Comparison of ENCODE assay signal across 1 cellular context in the genomic region with DNA sequence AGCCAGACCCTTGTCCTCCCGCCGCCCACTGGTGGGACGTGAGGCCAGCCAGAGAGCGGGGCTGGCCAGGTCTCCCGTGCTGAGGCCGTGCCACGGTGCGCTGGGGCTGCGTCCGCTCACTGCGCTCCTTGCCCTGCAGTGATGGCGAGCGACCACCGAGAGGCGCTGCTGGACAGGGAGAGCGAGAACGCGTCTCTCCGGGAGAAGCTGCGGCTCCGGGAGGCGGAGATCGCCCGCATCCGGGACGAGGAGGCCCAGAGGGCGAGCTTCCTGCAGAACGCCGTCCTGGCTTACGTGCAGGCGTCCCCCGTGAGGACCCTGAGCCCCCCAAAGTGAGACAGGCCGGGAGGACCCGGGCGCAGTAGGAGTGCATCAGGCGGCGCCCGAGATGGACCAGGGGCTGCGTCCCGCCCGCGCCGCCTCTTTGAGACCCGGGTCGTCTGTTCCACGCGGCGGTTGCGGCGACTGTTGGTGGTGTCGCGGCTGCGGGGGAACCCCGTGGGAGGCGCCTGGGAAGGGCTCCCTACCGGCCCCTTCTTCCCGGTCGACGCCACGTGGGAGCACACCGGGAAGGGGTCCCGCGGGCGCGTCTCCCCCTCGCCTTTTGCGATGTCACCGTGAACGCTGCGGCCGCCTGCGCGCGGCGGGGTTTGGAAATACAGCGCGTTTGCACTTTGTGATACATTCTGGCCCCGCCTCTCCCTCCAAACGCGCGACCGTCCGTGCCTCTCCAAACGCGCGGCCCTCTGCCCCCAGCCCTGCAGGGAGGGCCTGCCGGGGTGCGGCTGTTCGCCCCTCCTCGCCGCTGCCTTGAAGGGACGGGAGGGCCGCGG.
TF ChIP-seq lines count a peak whose summit lies in the region.

No MANE protein-coding gene starts in this region.

TF ChIP-seq in K562, 482 proteins besides CTCF, POLR2A, EP300 and RAD21 (continued from another document and continues in another):
- TF ChIP-seq SRSF1 (IDR thresholded peaks at IDR 0.05; ENCODE audit: low read depth, low read length) (0 out of 2 replicates have a peak, but pooled peaks have one; percentile 83), MEIS2 (IDR thresholded peaks at IDR 0.05; ENCODE audit: partially characterized antibody) (no peak), ZNF644 (tag; IDR thresholded peaks at IDR 0.05; ENCODE audit: low read depth) (no peak), SAP30 (IDR thresholded peaks at IDR 0.05; ENCODE audit: borderline replicate concordance, insufficient read depth, low read depth, low read length, poor library complexity, severe bottlenecking) (peak; percentile 89), MCM7 (IDR thresholded peaks at IDR 0.05) (no peak), ZNF143 (CRISPR knock-in tag; IDR thresholded peaks at IDR 0.05) (no peak; the same call in 1 of the 2 replicates), SRF (CRISPR knock-in tag; IDR thresholded peaks at IDR 0.05) (peak in 1 of 2 experiments; percentile 38; a peak in 2 of 4 replicates), GTF2E2 (tag; IDR thresholded peaks at IDR 0.05) (no peak), MCM5 (IDR thresholded peaks at IDR 0.05; ENCODE audit: low read depth) (no peak)
- TF ChIP-seq, protein P1, sequence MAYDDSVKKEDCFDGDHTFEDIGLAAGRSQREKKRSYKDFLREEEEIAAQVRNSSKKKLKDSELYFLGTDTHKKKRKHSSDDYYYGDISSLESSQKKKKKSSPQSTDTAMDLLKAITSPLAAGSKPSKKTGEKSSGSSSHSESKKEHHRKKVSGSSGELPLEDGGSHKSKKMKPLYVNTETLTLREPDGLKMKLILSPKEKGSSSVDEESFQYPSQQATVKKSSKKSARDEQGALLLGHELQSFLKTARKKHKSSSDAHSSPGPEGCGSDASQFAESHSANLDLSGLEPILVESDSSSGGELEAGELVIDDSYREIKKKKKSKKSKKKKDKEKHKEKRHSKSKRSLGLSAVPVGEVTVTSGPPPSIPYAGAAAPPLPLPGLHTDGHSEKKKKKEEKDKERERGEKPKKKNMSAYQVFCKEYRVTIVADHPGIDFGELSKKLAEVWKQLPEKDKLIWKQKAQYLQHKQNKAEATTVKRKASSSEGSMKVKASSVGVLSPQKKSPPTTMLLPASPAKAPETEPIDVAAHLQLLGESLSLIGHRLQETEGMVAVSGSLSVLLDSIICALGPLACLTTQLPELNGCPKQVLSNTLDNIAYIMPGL (CRISPR knock-in tag; IDR thresholded peaks at IDR 0.05): peak; percentile 54; the same call in 1 of the 2 replicates
- TF ChIP-seq, protein P2, sequence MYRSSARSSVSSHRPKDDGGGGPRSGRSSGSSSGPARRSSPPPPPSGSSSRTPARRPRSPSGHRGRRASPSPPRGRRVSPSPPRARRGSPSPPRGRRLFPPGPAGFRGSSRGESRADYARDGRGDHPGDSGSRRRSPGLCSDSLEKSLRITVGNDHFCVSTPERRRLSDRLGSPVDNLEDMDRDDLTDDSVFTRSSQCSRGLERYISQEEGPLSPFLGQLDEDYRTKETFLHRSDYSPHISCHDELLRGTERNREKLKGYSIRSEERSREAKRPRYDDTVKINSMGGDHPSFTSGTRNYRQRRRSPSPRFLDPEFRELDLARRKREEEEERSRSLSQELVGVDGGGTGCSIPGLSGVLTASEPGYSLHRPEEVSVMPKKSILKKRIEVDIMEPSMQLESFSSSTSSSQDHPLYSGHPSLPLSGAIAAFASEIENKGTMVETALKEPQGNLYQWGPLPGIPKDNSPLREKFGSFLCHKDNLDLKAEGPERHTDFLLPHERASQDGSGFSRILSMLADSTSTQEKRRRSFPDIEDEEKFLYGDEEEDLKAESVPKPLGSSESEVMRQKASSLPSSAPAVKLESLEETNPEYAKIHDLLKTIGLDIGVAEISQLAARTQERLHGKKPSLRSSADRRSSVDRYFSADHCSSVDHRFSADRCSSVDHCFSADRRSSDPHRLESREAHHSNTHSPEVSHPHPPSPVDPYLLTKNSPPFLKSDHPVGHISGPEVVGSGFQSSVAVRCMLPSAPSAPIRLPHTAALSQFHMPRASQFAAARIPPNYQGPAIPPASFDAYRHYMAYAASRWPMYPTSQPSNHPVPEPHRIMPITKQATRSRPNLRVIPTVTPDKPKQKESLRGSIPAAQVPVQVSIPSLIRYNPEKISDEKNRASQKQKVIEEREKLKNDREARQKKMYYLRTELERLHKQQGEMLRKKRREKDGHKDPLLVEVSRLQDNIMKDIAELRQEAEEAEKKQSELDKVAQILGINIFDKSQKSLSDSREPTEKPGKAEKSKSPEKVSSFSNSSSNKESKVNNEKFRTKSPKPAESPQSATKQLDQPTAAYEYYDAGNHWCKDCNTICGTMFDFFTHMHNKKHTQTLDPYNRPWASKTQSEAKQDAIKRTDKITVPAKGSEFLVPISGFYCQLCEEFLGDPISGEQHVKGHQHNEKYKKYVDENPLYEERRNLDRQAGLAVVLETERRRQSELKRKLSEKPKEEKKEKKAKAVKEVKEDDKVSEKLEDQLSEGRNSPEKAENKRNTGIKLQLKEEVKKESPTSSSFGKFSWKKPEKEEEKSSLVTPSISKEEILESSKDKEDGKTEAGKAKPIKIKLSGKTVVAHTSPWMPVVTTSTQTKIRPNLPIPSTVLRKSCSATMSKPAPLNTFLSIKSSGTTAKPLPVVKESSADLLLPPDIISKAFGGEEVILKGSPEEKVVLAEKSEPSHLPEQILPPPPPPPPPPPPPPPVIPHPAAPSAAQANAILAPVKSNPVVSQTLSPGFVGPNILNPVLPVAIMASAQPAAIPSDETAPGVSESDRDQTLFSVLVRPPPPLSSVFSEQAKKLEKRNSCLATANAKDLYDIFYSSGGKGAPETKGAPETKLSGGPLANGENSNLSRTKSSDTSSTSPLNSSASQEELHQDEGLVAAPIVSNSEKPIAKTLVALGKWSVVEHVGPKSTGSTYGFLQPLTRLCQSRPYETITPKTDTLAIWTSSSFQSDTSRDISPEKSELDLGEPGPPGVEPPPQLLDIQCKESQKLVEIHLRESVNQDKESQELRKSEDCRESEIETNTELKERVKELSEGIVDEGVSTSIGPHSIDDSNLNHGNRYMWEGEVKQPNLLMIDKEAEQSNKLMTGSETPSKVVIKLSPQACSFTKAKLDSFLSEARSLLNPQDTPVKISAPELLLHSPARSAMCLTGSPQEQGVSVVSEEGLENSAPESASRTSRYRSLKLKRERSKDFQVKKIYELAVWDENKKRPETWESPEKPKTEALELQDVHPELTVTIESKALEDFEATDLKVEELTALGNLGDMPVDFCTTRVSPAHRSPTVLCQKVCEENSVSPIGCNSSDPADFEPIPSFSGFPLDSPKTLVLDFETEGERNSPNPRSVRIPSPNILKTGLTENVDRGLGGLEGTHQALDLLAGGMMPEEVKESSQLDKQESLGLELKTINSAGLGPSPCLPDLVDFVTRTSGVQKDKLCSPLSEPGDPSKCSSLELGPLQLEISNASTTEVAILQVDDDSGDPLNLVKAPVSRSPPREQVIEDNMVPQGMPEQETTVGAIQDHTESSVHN (IDR thresholded peaks at IDR 0.05; ENCODE audit: borderline replicate concordance in 1 of 2, low read depth in 1 of 2): no peak
- TF ChIP-seq, protein P3, sequence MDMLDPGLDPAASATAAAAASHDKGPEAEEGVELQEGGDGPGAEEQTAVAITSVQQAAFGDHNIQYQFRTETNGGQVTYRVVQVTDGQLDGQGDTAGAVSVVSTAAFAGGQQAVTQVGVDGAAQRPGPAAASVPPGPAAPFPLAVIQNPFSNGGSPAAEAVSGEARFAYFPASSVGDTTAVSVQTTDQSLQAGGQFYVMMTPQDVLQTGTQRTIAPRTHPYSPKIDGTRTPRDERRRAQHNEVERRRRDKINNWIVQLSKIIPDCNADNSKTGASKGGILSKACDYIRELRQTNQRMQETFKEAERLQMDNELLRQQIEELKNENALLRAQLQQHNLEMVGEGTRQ (CRISPR knock-in tag; IDR thresholded peaks at IDR 0.05): no peak
- TF ChIP-seq, protein P4, sequence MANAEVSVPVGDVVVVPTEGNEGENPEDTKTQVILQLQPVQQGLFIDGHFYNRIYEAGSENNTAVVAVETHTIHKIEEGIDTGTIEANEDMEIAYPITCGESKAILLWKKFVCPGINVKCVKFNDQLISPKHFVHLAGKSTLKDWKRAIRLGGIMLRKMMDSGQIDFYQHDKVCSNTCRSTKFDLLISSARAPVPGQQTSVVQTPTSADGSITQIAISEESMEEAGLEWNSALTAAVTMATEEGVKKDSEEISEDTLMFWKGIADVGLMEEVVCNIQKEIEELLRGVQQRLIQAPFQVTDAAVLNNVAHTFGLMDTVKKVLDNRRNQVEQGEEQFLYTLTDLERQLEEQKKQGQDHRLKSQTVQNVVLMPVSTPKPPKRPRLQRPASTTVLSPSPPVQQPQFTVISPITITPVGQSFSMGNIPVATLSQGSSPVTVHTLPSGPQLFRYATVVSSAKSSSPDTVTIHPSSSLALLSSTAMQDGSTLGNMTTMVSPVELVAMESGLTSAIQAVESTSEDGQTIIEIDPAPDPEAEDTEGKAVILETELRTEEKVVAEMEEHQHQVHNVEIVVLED (CRISPR knock-in tag; IDR thresholded peaks at IDR 0.05): no peak
- TF ChIP-seq, protein P5, sequence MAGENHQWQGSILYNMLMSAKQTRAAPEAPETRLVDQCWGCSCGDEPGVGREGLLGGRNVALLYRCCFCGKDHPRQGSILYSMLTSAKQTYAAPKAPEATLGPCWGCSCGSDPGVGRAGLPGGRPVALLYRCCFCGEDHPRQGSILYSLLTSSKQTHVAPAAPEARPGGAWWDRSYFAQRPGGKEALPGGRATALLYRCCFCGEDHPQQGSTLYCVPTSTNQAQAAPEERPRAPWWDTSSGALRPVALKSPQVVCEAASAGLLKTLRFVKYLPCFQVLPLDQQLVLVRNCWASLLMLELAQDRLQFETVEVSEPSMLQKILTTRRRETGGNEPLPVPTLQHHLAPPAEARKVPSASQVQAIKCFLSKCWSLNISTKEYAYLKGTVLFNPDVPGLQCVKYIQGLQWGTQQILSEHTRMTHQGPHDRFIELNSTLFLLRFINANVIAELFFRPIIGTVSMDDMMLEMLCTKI (IDR thresholded peaks at IDR 0.05; ENCODE audit: partially characterized antibody): no peak
- TF ChIP-seq, protein P6, sequence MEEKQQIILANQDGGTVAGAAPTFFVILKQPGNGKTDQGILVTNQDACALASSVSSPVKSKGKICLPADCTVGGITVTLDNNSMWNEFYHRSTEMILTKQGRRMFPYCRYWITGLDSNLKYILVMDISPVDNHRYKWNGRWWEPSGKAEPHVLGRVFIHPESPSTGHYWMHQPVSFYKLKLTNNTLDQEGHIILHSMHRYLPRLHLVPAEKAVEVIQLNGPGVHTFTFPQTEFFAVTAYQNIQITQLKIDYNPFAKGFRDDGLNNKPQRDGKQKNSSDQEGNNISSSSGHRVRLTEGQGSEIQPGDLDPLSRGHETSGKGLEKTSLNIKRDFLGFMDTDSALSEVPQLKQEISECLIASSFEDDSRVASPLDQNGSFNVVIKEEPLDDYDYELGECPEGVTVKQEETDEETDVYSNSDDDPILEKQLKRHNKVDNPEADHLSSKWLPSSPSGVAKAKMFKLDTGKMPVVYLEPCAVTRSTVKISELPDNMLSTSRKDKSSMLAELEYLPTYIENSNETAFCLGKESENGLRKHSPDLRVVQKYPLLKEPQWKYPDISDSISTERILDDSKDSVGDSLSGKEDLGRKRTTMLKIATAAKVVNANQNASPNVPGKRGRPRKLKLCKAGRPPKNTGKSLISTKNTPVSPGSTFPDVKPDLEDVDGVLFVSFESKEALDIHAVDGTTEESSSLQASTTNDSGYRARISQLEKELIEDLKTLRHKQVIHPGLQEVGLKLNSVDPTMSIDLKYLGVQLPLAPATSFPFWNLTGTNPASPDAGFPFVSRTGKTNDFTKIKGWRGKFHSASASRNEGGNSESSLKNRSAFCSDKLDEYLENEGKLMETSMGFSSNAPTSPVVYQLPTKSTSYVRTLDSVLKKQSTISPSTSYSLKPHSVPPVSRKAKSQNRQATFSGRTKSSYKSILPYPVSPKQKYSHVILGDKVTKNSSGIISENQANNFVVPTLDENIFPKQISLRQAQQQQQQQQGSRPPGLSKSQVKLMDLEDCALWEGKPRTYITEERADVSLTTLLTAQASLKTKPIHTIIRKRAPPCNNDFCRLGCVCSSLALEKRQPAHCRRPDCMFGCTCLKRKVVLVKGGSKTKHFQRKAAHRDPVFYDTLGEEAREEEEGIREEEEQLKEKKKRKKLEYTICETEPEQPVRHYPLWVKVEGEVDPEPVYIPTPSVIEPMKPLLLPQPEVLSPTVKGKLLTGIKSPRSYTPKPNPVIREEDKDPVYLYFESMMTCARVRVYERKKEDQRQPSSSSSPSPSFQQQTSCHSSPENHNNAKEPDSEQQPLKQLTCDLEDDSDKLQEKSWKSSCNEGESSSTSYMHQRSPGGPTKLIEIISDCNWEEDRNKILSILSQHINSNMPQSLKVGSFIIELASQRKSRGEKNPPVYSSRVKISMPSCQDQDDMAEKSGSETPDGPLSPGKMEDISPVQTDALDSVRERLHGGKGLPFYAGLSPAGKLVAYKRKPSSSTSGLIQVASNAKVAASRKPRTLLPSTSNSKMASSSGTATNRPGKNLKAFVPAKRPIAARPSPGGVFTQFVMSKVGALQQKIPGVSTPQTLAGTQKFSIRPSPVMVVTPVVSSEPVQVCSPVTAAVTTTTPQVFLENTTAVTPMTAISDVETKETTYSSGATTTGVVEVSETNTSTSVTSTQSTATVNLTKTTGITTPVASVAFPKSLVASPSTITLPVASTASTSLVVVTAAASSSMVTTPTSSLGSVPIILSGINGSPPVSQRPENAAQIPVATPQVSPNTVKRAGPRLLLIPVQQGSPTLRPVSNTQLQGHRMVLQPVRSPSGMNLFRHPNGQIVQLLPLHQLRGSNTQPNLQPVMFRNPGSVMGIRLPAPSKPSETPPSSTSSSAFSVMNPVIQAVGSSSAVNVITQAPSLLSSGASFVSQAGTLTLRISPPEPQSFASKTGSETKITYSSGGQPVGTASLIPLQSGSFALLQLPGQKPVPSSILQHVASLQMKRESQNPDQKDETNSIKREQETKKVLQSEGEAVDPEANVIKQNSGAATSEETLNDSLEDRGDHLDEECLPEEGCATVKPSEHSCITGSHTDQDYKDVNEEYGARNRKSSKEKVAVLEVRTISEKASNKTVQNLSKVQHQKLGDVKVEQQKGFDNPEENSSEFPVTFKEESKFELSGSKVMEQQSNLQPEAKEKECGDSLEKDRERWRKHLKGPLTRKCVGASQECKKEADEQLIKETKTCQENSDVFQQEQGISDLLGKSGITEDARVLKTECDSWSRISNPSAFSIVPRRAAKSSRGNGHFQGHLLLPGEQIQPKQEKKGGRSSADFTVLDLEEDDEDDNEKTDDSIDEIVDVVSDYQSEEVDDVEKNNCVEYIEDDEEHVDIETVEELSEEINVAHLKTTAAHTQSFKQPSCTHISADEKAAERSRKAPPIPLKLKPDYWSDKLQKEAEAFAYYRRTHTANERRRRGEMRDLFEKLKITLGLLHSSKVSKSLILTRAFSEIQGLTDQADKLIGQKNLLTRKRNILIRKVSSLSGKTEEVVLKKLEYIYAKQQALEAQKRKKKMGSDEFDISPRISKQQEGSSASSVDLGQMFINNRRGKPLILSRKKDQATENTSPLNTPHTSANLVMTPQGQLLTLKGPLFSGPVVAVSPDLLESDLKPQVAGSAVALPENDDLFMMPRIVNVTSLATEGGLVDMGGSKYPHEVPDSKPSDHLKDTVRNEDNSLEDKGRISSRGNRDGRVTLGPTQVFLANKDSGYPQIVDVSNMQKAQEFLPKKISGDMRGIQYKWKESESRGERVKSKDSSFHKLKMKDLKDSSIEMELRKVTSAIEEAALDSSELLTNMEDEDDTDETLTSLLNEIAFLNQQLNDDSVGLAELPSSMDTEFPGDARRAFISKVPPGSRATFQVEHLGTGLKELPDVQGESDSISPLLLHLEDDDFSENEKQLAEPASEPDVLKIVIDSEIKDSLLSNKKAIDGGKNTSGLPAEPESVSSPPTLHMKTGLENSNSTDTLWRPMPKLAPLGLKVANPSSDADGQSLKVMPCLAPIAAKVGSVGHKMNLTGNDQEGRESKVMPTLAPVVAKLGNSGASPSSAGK (IDR thresholded peaks at IDR 0.05): no peak; the same call in 1 of the 2 replicates
- TF ChIP-seq, protein P7, sequence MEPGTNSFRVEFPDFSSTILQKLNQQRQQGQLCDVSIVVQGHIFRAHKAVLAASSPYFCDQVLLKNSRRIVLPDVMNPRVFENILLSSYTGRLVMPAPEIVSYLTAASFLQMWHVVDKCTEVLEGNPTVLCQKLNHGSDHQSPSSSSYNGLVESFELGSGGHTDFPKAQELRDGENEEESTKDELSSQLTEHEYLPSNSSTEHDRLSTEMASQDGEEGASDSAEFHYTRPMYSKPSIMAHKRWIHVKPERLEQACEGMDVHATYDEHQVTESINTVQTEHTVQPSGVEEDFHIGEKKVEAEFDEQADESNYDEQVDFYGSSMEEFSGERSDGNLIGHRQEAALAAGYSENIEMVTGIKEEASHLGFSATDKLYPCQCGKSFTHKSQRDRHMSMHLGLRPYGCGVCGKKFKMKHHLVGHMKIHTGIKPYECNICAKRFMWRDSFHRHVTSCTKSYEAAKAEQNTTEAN (CRISPR knock-in tag; IDR thresholded peaks at IDR 0.05): no peak; the same call in 1 of the 2 replicates
